Comparison of ENCODE assay signal across 1 cellular context in the genomic region with DNA sequence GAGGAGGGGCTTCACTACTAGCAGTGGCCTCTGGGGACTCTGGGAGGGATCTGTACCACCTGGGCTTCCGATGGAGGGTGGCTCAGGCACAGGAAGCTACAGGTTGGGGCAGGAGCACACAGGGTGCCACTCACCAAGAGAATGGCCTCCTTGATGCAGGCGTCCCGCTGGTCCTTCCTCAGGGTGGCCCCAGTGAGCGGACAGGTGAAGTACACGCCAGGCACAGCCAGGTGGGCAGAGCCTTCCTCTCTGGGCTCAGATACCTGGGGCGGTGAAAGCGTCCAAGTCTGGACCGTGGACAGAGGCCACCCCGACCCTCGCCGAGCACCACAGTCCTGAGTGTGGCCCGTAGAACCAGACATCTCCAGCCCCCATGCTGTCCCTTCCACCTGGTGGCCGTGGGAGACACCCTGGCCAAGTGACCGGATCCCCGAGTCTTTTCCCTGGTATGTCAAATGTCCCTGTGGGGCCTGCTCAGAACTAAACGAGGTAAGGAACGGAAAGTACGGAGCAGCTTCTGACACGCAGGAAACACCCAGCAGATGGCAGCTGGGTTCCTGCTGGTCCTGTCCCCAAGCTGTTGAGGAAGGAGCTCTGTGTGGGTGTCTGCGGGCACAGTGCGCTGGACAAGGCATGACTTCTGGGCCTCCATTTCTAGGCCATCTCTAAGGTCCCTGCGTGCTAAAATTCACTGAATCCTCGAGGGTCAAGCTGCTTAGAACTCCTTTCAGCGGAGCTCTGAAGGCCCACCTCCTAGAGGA.
TF ChIP-seq lines count a peak whose summit lies in the region.

No MANE protein-coding gene starts in this region.

TF ChIP-seq in WTC11, 78 proteins besides CTCF, POLR2A, EP300 and RAD21 (continued from another document):
- TF ChIP-seq, protein P1, sequence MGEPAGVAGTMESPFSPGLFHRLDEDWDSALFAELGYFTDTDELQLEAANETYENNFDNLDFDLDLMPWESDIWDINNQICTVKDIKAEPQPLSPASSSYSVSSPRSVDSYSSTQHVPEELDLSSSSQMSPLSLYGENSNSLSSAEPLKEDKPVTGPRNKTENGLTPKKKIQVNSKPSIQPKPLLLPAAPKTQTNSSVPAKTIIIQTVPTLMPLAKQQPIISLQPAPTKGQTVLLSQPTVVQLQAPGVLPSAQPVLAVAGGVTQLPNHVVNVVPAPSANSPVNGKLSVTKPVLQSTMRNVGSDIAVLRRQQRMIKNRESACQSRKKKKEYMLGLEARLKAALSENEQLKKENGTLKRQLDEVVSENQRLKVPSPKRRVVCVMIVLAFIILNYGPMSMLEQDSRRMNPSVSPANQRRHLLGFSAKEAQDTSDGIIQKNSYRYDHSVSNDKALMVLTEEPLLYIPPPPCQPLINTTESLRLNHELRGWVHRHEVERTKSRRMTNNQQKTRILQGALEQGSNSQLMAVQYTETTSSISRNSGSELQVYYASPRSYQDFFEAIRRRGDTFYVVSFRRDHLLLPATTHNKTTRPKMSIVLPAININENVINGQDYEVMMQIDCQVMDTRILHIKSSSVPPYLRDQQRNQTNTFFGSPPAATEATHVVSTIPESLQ (CRISPR knock-in tag; IDR thresholded peaks at IDR 0.05) = no peak
- TF ChIP-seq, protein P2, sequence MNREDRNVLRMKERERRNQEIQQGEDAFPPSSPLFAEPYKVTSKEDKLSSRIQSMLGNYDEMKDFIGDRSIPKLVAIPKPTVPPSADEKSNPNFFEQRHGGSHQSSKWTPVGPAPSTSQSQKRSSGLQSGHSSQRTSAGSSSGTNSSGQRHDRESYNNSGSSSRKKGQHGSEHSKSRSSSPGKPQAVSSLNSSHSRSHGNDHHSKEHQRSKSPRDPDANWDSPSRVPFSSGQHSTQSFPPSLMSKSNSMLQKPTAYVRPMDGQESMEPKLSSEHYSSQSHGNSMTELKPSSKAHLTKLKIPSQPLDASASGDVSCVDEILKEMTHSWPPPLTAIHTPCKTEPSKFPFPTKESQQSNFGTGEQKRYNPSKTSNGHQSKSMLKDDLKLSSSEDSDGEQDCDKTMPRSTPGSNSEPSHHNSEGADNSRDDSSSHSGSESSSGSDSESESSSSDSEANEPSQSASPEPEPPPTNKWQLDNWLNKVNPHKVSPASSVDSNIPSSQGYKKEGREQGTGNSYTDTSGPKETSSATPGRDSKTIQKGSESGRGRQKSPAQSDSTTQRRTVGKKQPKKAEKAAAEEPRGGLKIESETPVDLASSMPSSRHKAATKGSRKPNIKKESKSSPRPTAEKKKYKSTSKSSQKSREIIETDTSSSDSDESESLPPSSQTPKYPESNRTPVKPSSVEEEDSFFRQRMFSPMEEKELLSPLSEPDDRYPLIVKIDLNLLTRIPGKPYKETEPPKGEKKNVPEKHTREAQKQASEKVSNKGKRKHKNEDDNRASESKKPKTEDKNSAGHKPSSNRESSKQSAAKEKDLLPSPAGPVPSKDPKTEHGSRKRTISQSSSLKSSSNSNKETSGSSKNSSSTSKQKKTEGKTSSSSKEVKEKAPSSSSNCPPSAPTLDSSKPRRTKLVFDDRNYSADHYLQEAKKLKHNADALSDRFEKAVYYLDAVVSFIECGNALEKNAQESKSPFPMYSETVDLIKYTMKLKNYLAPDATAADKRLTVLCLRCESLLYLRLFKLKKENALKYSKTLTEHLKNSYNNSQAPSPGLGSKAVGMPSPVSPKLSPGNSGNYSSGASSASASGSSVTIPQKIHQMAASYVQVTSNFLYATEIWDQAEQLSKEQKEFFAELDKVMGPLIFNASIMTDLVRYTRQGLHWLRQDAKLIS (CRISPR knock-in tag; IDR thresholded peaks at IDR 0.05; ENCODE audit: borderline replicate concordance) = no peak
- TF ChIP-seq ELF4 (CRISPR knock-in tag; IDR thresholded peaks at IDR 0.05; ENCODE audit: low read depth) = no peak
